In the genomic region with DNA sequence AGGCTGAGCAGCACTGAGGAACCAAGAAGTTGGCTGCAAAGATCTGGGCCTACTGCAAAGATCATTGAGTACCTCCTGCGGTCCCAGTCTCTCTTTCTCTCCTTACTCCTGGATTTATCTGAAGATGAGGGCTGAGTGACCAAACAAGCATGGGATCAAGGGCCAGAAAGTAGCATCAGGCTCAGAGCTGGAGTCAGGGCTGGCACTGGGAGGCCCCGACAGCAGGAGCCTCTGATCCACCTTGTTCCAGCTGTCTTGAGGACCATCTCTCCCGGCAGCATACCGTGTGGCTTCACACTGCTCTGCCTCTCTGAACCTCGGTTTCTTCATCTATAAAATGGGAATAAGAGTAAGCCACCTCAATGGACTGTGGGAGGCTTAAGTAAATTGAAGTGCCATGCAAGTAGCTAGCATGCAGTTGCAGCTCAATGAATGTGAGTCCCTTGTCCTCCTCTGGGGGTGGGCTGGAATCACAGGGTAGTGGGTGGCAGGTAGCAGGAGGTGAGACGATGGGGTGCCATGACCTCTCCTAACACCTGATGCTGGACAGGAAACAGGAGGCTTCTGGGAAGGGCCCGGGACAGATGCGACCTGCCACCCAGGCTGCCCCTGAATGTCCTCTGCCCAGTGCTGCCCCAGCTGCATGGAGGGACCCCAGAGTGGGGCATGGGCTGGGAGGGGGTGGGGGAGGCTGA, we compare ENCODE assay signal across 17 cellular contexts. TPM values are rescaled to one million over a fixed set of nuclear protein-coding genes. Genes with fewer than 3 reads are reported as not detected.
DNase-seq lines count a peak whose midpoint lies in the region; ATAC-seq and TF ChIP-seq lines count a peak whose summit lies in the region.
"Had no signal": no experiment of that assay in that cellular context is flagged by ENCODE, and none has a peak within 500 bp of the region (broad histone marks: within the 10 kb centered on the region; RNA-seq: fewer than 3 reads in every experiment).

No MANE protein-coding gene starts in this region.

- H2AFZ ChIP-seq in Loucy (ENCODE audit: low read length) = no peak overlapping the region

- H3K79me2 ChIP-seq in Loucy (ENCODE audit: insufficient read depth, low read length) = no peaks in the 10 kb centered on the region

- ATAC-seq in effector memory CD8-positive, alpha-beta T cell (replicated peaks) = peak; percentile 1
- ATAC-seq in aorta (ENCODE audit: low FRiP score) = no peak
- ATAC-seq: T-helper 17 cell had no signal

- H3K4me1 ChIP-seq in CD8-positive, alpha-beta memory T cell (ENCODE audit: insufficient read depth, low read length) = peaks cover 37% of the 10 kb centered on the region
- peaks cover 58% of the 10 kb centered on the region for H3K4me1 ChIP-seq in Loucy (ENCODE audit: insufficient read depth, low read length, poor library complexity, severe bottlenecking)
- peaks cover 0 to 2% of the 10 kb centered on the region in 2 donors for H3K4me1 ChIP-seq in aorta (ENCODE audit: control insufficient read depth in 1 of 2, insufficient read depth in 2 of 2, low read length in 2 of 2)
- H3K4me1 ChIP-seq: BE2C had no signal

- no peaks in the 10 kb centered on the region for H3K36me3 Mint-ChIP-seq in CD8-positive, alpha-beta memory T cell
- peaks cover 15% of the 10 kb centered on the region for H3K36me3 Mint-ChIP-seq in effector memory CD8-positive, alpha-beta T cell (ENCODE audit: insufficient read depth)
- H3K36me3 Mint-ChIP-seq in osteocyte (ENCODE audit: unreplicated experiment) = no peaks in the 10 kb centered on the region
- H3K36me3 Mint-ChIP-seq in MCF 10A (ENCODE audit: insufficient read depth, unreplicated experiment) = peaks cover 14% of the 10 kb centered on the region
- H3K36me3 Mint-ChIP-seq: stimulated activated memory B cell treated with anti-CD40 and anti-IgM and Interleukin-4, amounts not matched to agents 10 μg/mL and 1 μg/mL and 100 μg/mL, for 72 hours had no signal

- no peaks in the 10 kb centered on the region for H3K9me3 Mint-ChIP-seq in CD8-positive, alpha-beta memory T cell
- H3K9me3 Mint-ChIP-seq in effector memory CD8-positive, alpha-beta T cell = no peaks in the 10 kb centered on the region
- H3K9me3 Mint-ChIP-seq in osteocyte (ENCODE audit: unreplicated experiment) (no peaks in the 10 kb centered on the region), MCF 10A (ENCODE audit: unreplicated experiment) (peaks cover 19% of the 10 kb centered on the region)
- H3K9me3 Mint-ChIP-seq: activated T-helper 17 cell treated with anti-CD3 and anti-CD28 coated beads, Interleukin-2, amount 50 U/mL, for 72 hours; stimulated activated memory B cell treated with anti-CD40 and anti-IgM and Interleukin-4, amounts not matched to agents 10 μg/mL and 1 μg/mL and 100 μg/mL, for 72 hours had no signal

- H3K9me3 ChIP-seq in CD8-positive, alpha-beta memory T cell (ENCODE audit: low read length) = no peaks in the 10 kb centered on the region
- H3K9me3 ChIP-seq in Loucy (ENCODE audit: insufficient read depth, low read depth, low read length) (no peaks in the 10 kb centered on the region), aorta (ENCODE audit: control insufficient read depth, low read length) (no peaks in the 10 kb centered on the region)
- H3K9me3 ChIP-seq: BE2C, left lung, SJSA1, transverse colon had no signal

- H3K4me1 Mint-ChIP-seq in CD8-positive, alpha-beta memory T cell = peaks cover 45 to 51% (median 48%) of the 10 kb centered on the region in 3 donors
- H3K4me1 Mint-ChIP-seq in effector memory CD8-positive, alpha-beta T cell (ENCODE audit: low read depth in 2 of 2) = peaks cover 62 to 64% of the 10 kb centered on the region in 2 donors
- H3K4me1 Mint-ChIP-seq in osteocyte (ENCODE audit: unreplicated experiment) = peaks cover 55% of the 10 kb centered on the region
- H3K4me1 Mint-ChIP-seq in MCF 10A (ENCODE audit: insufficient read depth, unreplicated experiment) = peaks cover 55% of the 10 kb centered on the region
- H3K4me1 Mint-ChIP-seq: activated T-helper 17 cell treated with anti-CD3 and anti-CD28 coated beads, Interleukin-2, amount 50 U/mL, for 72 hours had no signal

- no peaks in the 10 kb centered on the region for H4K20me1 ChIP-seq in Loucy (ENCODE audit: insufficient read depth, low read length, poor library complexity, severe bottlenecking)

- H3K9ac ChIP-seq in Loucy (ENCODE audit: low read depth, low read length, poor library complexity, severe bottlenecking) = peak overlapping the region; percentile 49

- WGBS in aorta, 2 donors = 93 to 99% methylated on average over 8 of the region's 8 CpGs

- TF ChIP-seq CTCF in Loucy (conservative IDR thresholded peaks at IDR 0.05; ENCODE audit: low read length) (no peak), osteocyte (IDR thresholded peaks at IDR 0.05) (no peak), MCF 10A (IDR thresholded peaks at IDR 0.05; ENCODE audit: unreplicated experiment) (no peak)

- H3K4me2 ChIP-seq in Loucy (ENCODE audit: low read depth, low read length, poor library complexity, severe bottlenecking) = peak overlapping the region; percentile 67

- H3K4me3 ChIP-seq in CD8-positive, alpha-beta memory T cell (ENCODE audit: low read length) = no peak overlapping the region
- H3K4me3 ChIP-seq in Loucy (ENCODE audit: low read length, poor library complexity, severe bottlenecking) = peak overlapping the region; percentile 16
- H3K4me3 ChIP-seq in aorta (ENCODE audit: low read length in 2 of 2) = no peak overlapping the region
- H3K4me3 ChIP-seq: left lung, SJSA1, transverse colon had no signal

- POLR2A ChIA-PET in CD8-positive, alpha-beta memory T cell (lab: Charles Lee) = interaction anchor here (0.8 kb wide), 1 partner anchor 9 kb away, joined by 3 read pairs; no protein-coding TSS in a partner anchor
- POLR2A ChIA-PET in MCF 10A (lab: Yijun Ruan, JAX) = interaction anchor here (0.6 kb wide), 1 partner anchor 871 kb away, joined by 5 read pairs; no protein-coding TSS in a partner anchor

- peak overlapping the region; percentile 22 to 83 (median 68) for H3K27ac Mint-ChIP-seq in CD8-positive, alpha-beta memory T cell
- peak overlapping the region; percentile 80 to 84 for H3K27ac Mint-ChIP-seq in effector memory CD8-positive, alpha-beta T cell
- H3K27ac Mint-ChIP-seq in osteocyte (ENCODE audit: unreplicated experiment) (no peak overlapping the region), MCF 10A (ENCODE audit: low read depth, unreplicated experiment) (no peak overlapping the region)
- H3K27ac Mint-ChIP-seq: activated T-helper 17 cell treated with anti-CD3 and anti-CD28 coated beads, Interleukin-2, amount 50 U/mL, for 72 hours; stimulated activated memory B cell treated with anti-CD40 and anti-IgM and Interleukin-4, amounts not matched to agents 10 μg/mL and 1 μg/mL and 100 μg/mL, for 72 hours; T-helper 17 cell had no signal

- H3K4me3 Mint-ChIP-seq in CD8-positive, alpha-beta memory T cell = peak overlapping the region in 6 of 7 donors; percentile 37 to 73 (median 49)
- H3K4me3 Mint-ChIP-seq in effector memory CD8-positive, alpha-beta T cell = peak overlapping the region; percentile 66 to 69
- H3K4me3 Mint-ChIP-seq in osteocyte (ENCODE audit: unreplicated experiment) (no peak overlapping the region), MCF 10A (ENCODE audit: unreplicated experiment) (no peak overlapping the region)
- H3K4me3 Mint-ChIP-seq: activated T-helper 17 cell treated with anti-CD3 and anti-CD28 coated beads, Interleukin-2, amount 50 U/mL, for 72 hours; stimulated activated memory B cell treated with anti-CD40 and anti-IgM and Interleukin-4, amounts not matched to agents 10 μg/mL and 1 μg/mL and 100 μg/mL, for 72 hours; T-helper 17 cell had no signal

- H3K27ac ChIP-seq in CD8-positive, alpha-beta memory T cell (ENCODE audit: low read depth, low read length) = no peak overlapping the region
- H3K27ac ChIP-seq in aorta (ENCODE audit: low read depth in 1 of 2, low read length in 2 of 2) = no peak overlapping the region
- H3K27ac ChIP-seq: left lung, SJSA1, transverse colon had no signal

- no peaks in the 10 kb centered on the region for H3K36me3 ChIP-seq in CD8-positive, alpha-beta memory T cell (ENCODE audit: insufficient read depth, low read length)
- H3K36me3 ChIP-seq in Loucy (ENCODE audit: insufficient read depth, low read length) (no peaks in the 10 kb centered on the region), aorta (ENCODE audit: control insufficient read depth in 1 of 2, insufficient read depth in 2 of 2, low read length in 1 of 2) (no peaks in the 10 kb centered on the region)
- H3K36me3 ChIP-seq: BE2C, left lung, SJSA1, transverse colon had no signal

- H3K9me2 ChIP-seq in Loucy (replicated peaks; ENCODE audit: low read depth, low read length) = no peaks in the 10 kb centered on the region

- intact Hi-C loops in aorta (cut with DNase I) (loop anchor here in 1 of 2 donors (10.0 kb wide), 2 partner anchors 329 to 529 kb away; a partner anchor contains a TSS), MCF 10A (cut with micrococcal nuclease) (no loop called here)

- CTCF ChIA-PET in CD8-positive, alpha-beta memory T cell (lab: Charles Lee) = interaction anchor here (1.4 to 5.5 kb wide), 3 partner anchors 10 to 158 kb away, joined by 4 to 44 read pairs (median 5); no protein-coding TSS in a partner anchor
- CTCF ChIA-PET in MCF 10A (lab: Yijun Ruan, JAX) = interaction anchor here (0.6 to 22.3 kb wide), 7 partner anchors 10 to 740 kb away, joined by 3 to 1181 read pairs (median 4); no protein-coding TSS in a partner anchor

- DNase-seq in CD8-positive, alpha-beta memory T cell = no peak
- no peak for DNase-seq in effector memory CD8-positive, alpha-beta T cell
- DNase-seq in osteocyte (ENCODE audit: extremely low spot score, unreplicated experiment) (peak; percentile 71), aorta (no peak), MCF 10A (ENCODE audit: unreplicated experiment) (no peak), NCI-H128 (lab: John Stamatoyannopoulos, UW; ENCODE audit: unreplicated experiment) (no peak)
- DNase-seq: BE2C; central memory CD4-positive, alpha-beta T cell; left lung; NCI-H1092; NCI-H69; T-helper 17 cell; transverse colon had no signal

- H3F3A ChIP-seq in Loucy (ENCODE audit: low read depth) = peaks cover 13% of the 10 kb centered on the region; the same call in 1 of the 2 replicates

- H3K27me3 ChIP-seq in CD8-positive, alpha-beta memory T cell (ENCODE audit: insufficient read depth, low read length, poor library complexity, severe bottlenecking) = no peaks in the 10 kb centered on the region
- H3K27me3 ChIP-seq in Loucy (ENCODE audit: insufficient read depth, low read length, poor library complexity, severe bottlenecking) = no peaks in the 10 kb centered on the region
- H3K27me3 ChIP-seq in aorta (ENCODE audit: control insufficient read depth in 1 of 2, insufficient read depth in 2 of 2, low read length in 1 of 2) = no peaks in the 10 kb centered on the region
- H3K27me3 ChIP-seq: BE2C, left lung had no signal

- BruUV-seq in MCF 10A (replicated peaks; lab: Mats Ljungman, UMichigan) = no TSS peak

- peaks cover 0 to 5% of the 10 kb centered on the region in 2 donors for H3K27me3 Mint-ChIP-seq in CD8-positive, alpha-beta memory T cell
- no peaks in the 10 kb centered on the region for H3K27me3 Mint-ChIP-seq in effector memory CD8-positive, alpha-beta T cell
- H3K27me3 Mint-ChIP-seq in osteocyte (ENCODE audit: unreplicated experiment) (peaks cover 9% of the 10 kb centered on the region), MCF 10A (ENCODE audit: insufficient read depth, unreplicated experiment) (no peaks in the 10 kb centered on the region)

RNA-seq across cellular contexts. Expression of a gene that starts 52.5 kb away (rescaled TPM):
- 1 to 10 TPM; 5.6 to 7.7 TPM for total RNA-seq in CD8-positive, alpha-beta memory T cell
- polyA plus RNA-seq in CD8-positive, alpha-beta memory T cell = 3.1 TPM
- 22.9 and 25.4 TPM in 2 replicates for total RNA-seq in osteocyte
- total RNA-seq in aorta = 10 to 100 TPM; 23.6 to 29.6 TPM
- polyA plus RNA-seq in aorta = 10 to 100 TPM in 1 of 2 donors, 1 to 10 TPM in 1; 6.1 to 12.3 TPM
- total RNA-seq in MCF 10A (2022) = 4.0 and 4.9 TPM in 2 replicates

Comparison
In these comparisons a context has a peak if more than half of its experiments do, and no peak if none do; other contexts are left out.
1. H3K27ac Mint-ChIP-seq: peak in CD8-positive, alpha-beta memory T cell (8 of 8) and effector memory CD8-positive, alpha-beta T cell (2 of 2); none in osteocyte (single experiment) and MCF 10A (single experiment).
2. H3K4me3 Mint-ChIP-seq: peak in CD8-positive, alpha-beta memory T cell (6 of 7) and effector memory CD8-positive, alpha-beta T cell (2 of 2); none in osteocyte (single experiment) and MCF 10A (single experiment).